ENCODE assay signal across 1 cellular context in genomic region chr19:1249298-1249989, GRCh38.
TF ChIP-seq lines count a peak whose summit lies in the region.

No MANE protein-coding gene starts in this region.

TF ChIP-seq in GM12878, 131 proteins besides CTCF, POLR2A, EP300 and RAD21 (continues in another document):
- TF ChIP-seq SMAD1 (IDR thresholded peaks at IDR 0.05; ENCODE audit: low read depth, partially characterized antibody) = no peak
- TF ChIP-seq YBX1 (IDR thresholded peaks at IDR 0.05) = no peak
- TF ChIP-seq ZNF622 (IDR thresholded peaks at IDR 0.05) = no peak
- TF ChIP-seq BCL11A (IDR thresholded peaks at IDR 0.05; ENCODE audit: low read depth, low read length) = no peak
- no peak; the same call in 1 of the 2 replicates for TF ChIP-seq BACH1 (IDR thresholded peaks at IDR 0.05; ENCODE audit: borderline replicate concordance)
- TF ChIP-seq FOXM1 (IDR thresholded peaks at IDR 0.05; ENCODE audit: low read depth, low read length) = no peak
- TF ChIP-seq MTA2 (IDR thresholded peaks at IDR 0.05; ENCODE audit: low read depth) = no peak
- no peak for TF ChIP-seq MYB (IDR thresholded peaks at IDR 0.05; ENCODE audit: borderline replicate concordance, low read depth, low read length)
- TF ChIP-seq BHLHE40 (IDR thresholded peaks at IDR 0.05; ENCODE audit: borderline replicate concordance in 1 of 2, low read depth in 2 of 2, low read length in 1 of 2) = no peak
- TF ChIP-seq PAX5 (IDR thresholded peaks at IDR 0.05; ENCODE audit: borderline replicate concordance, low read depth, low read length) = no peak
- no peak for TF ChIP-seq EED (IDR thresholded peaks at IDR 0.05; ENCODE audit: low read depth)
- no peak for TF ChIP-seq CEBPZ (IDR thresholded peaks at IDR 0.05; ENCODE audit: low read depth, low read length)
- TF ChIP-seq NR2C1 (IDR thresholded peaks at IDR 0.05) = 0 out of 2 replicates have a peak, but pooled peaks have one; percentile 10
- no peak for TF ChIP-seq NRF1 (conservative IDR thresholded peaks at IDR 0.05; ENCODE audit: low read depth, low read length)
- TF ChIP-seq NFYA (IDR thresholded peaks at IDR 0.05; ENCODE audit: borderline replicate concordance, low read depth, low read length) = no peak
- 0 out of 2 replicates have a peak, but pooled peaks have one; percentile 10 for TF ChIP-seq NR2F1 (conservative IDR thresholded peaks at IDR 0.05)
- no peak for TF ChIP-seq CEBPB (IDR thresholded peaks at IDR 0.05; ENCODE audit: borderline replicate concordance in 1 of 2, low read depth in 2 of 2, low read length in 2 of 2)
- TF ChIP-seq PBX3 (IDR thresholded peaks at IDR 0.05; ENCODE audit: insufficient replicate concordance, low read depth, low read length) = no peak
- TF ChIP-seq CBX3 (IDR thresholded peaks at IDR 0.05; ENCODE audit: borderline replicate concordance, low read depth) = no peak
- TF ChIP-seq CBX5 (IDR thresholded peaks at IDR 0.05; ENCODE audit: low read depth) = no peak
- no peak for TF ChIP-seq ZSCAN29 (IDR thresholded peaks at IDR 0.05)
- no peak for TF ChIP-seq PKNOX1 (IDR thresholded peaks at IDR 0.05)
- 0 out of 2 replicates have a peak, but pooled peaks have one; percentile 9 for TF ChIP-seq REST (IDR thresholded peaks at IDR 0.05; ENCODE audit: low read depth, low read length)
- TF ChIP-seq CHD1 (IDR thresholded peaks at IDR 0.05; ENCODE audit: low read depth, low read length) = no peak
- peak; percentile 76 for TF ChIP-seq SP1 (IDR thresholded peaks at IDR 0.05; ENCODE audit: low read depth, low read length)
- 0 out of 2 replicates have a peak, but pooled peaks have one; percentile 47 for TF ChIP-seq RFX5 (IDR thresholded peaks at IDR 0.05; ENCODE audit: low read depth, low read length)
- no peak for TF ChIP-seq MEF2A (IDR thresholded peaks at IDR 0.05; ENCODE audit: insufficient read depth, low read depth, low read length)
- TF ChIP-seq MXI1 (IDR thresholded peaks at IDR 0.05; ENCODE audit: low read depth, low read length) = no peak
- peak; percentile 85 for TF ChIP-seq IKZF1 (conservative IDR thresholded peaks at IDR 0.05)
- TF ChIP-seq DPF2 (IDR thresholded peaks at IDR 0.05) = 0 out of 2 replicates have a peak, but pooled peaks have one; percentile 29
- peak; percentile 42 for TF ChIP-seq ZNF687 (IDR thresholded peaks at IDR 0.05)
- TF ChIP-seq ZBTB33 (IDR thresholded peaks at IDR 0.05) = no peak
- peak; percentile 70; the same call in 1 of the 2 replicates for TF ChIP-seq NKRF (conservative IDR thresholded peaks at IDR 0.05)
- no peak for TF ChIP-seq ATF7 (IDR thresholded peaks at IDR 0.05; ENCODE audit: low read depth)
- peak; percentile 93 for TF ChIP-seq POLR2AphosphoS5 (IDR thresholded peaks at IDR 0.05; ENCODE audit: low read length)
- no peak for TF ChIP-seq JUNB (IDR thresholded peaks at IDR 0.05)
- TF ChIP-seq TBL1XR1 (IDR thresholded peaks at IDR 0.05; ENCODE audit: low read depth, low read length) = no peak
- no peak for TF ChIP-seq GATAD2B (conservative IDR thresholded peaks at IDR 0.05; ENCODE audit: low read depth)
- TF ChIP-seq PML (IDR thresholded peaks at IDR 0.05; ENCODE audit: low read length) = peak; percentile 73; the same call in 1 of the 2 replicates
- TF ChIP-seq YY1 (IDR thresholded peaks at IDR 0.05; ENCODE audit: low read depth, low read length) = peak; percentile 62; the same call in 1 of the 2 replicates
- TF ChIP-seq CBFB (IDR thresholded peaks at IDR 0.05; ENCODE audit: low read depth) = peak; percentile 12; the same call in 1 of the 2 replicates
- no peak for TF ChIP-seq ZNF217 (IDR thresholded peaks at IDR 0.05)
- peak; percentile 84; the same call in 1 of the 2 replicates for TF ChIP-seq SIN3A (IDR thresholded peaks at IDR 0.05; ENCODE audit: low read depth, low read length)
- no peak for TF ChIP-seq HCFC1 (IDR thresholded peaks at IDR 0.05; ENCODE audit: low read length)
- peak; percentile 75 for TF ChIP-seq USF1 (IDR thresholded peaks at IDR 0.05; ENCODE audit: borderline replicate concordance, extremely low read length, insufficient read depth, low read depth, low read length)
- 0 out of 2 replicates have a peak, but pooled peaks have one; percentile 5 for TF ChIP-seq MAX (IDR thresholded peaks at IDR 0.05; ENCODE audit: low read depth, low read length)
- no peak for TF ChIP-seq RAD51 (IDR thresholded peaks at IDR 0.05)
- TF ChIP-seq SREBF1 (IDR thresholded peaks at IDR 0.05; ENCODE audit: low read length) = no peak
- TF ChIP-seq NR2C2 (IDR thresholded peaks at IDR 0.05; ENCODE audit: borderline replicate concordance, control insufficient read depth, insufficient read length, low read depth) = no peak
